ENCODE assay signal across 19 cellular contexts in genomic region chr12:120799417-120800045, GRCh38.
DNase-seq lines count a peak whose midpoint lies in the region; ATAC-seq, FAIRE-seq and TF ChIP-seq lines count a peak whose summit lies in the region.
"Had no signal": no experiment of that assay in that cellular context is flagged by ENCODE, and none has a peak within 500 bp of the region (broad histone marks: within the 10 kb centered on the region; RNA-seq: fewer than 3 reads in every experiment).

No MANE protein-coding gene starts in this region.

- peaks cover 6 to 69% (median 27%) of the 10 kb centered on the region in 11 experiments; a peak in 13 of 22 replicates for H4K20me1 ChIP-seq in BLaER1 treated with 17β-estradiol and CSF1 and Interleukin-3, amounts not matched to agents 10 nM and 100 nM

- H3K4me1 ChIP-seq in BLaER1 treated with 17β-estradiol and CSF1 and Interleukin-3, amounts not matched to agents 10 nM and 100 nM: peaks cover 0 to 24% (median 16%) of the 10 kb centered on the region in 10 experiments; a peak in 15 of 20 replicates
- H3K4me1 ChIP-seq in kidney (ENCODE audit: control insufficient read depth in 1 of 2, insufficient read depth in 1 of 2, low read depth in 1 of 2, low read length in 2 of 2): peaks cover 16 to 32% of the 10 kb centered on the region in 2 donors

- no peak overlapping the region for H3K4me3 ChIP-seq in BLaER1 treated with 17β-estradiol and CSF1 and Interleukin-3, amounts not matched to agents 10 nM and 100 nM
- H3K4me3 ChIP-seq in GM08714 (ENCODE audit: low read length): peak overlapping the region; percentile 11; the same call in 1 of the 2 replicates
- H3K4me3 ChIP-seq in WERI-Rb-1 (ENCODE audit: low read depth, low read length): no peak overlapping the region
- H3K4me3 ChIP-seq in kidney (ENCODE audit: low read length in 2 of 2): no peak overlapping the region
- H3K4me3 ChIP-seq in H7 (ENCODE audit: insufficient read depth, low read depth, low read length): no peak overlapping the region
- H3K4me3 ChIP-seq: smooth muscle cell had no signal

- no peak overlapping the region for H3K9ac ChIP-seq in BLaER1 treated with 17β-estradiol and CSF1 and Interleukin-3, amounts not matched to agents 10 nM and 100 nM
- no peak overlapping the region for H3K9ac ChIP-seq in kidney (ENCODE audit: low read length in 2 of 2)
- H3K9ac ChIP-seq: parathyroid adenoma had no signal

- peaks cover 27 to 40% (median 35%) of the 10 kb centered on the region in 11 experiments for H3K9me3 ChIP-seq in BLaER1 treated with 17β-estradiol and CSF1 and Interleukin-3, amounts not matched to agents 10 nM and 100 nM (replicated peaks in 1 of 11)
- H3K9me3 ChIP-seq in WERI-Rb-1 (ENCODE audit: severe bottlenecking) (peaks cover 16% of the 10 kb centered on the region), kidney (ENCODE audit: control insufficient read depth in 1 of 2, low read length in 2 of 2) (no peaks in the 10 kb centered on the region)

- no peaks in the 10 kb centered on the region for H3K27me3 ChIP-seq in BLaER1 treated with 17β-estradiol and CSF1 and Interleukin-3, amounts not matched to agents 10 nM and 100 nM
- H3K27me3 ChIP-seq in WERI-Rb-1 (ENCODE audit: insufficient read depth, low read depth, severe bottlenecking) (no peaks in the 10 kb centered on the region), H7 (ENCODE audit: control insufficient read depth, insufficient read depth, low read length) (no peaks in the 10 kb centered on the region)
- H3K27me3 ChIP-seq: brain microvascular endothelial cell had no signal

- H3K27ac ChIP-seq in BLaER1 treated with 17β-estradiol and CSF1 and Interleukin-3, amounts not matched to agents 10 nM and 100 nM: no peak overlapping the region
- H3K27ac ChIP-seq in WERI-Rb-1 (peak overlapping the region; percentile 35; the same call in 1 of the 2 replicates), kidney (ENCODE audit: low read depth in 2 of 2, low read length in 2 of 2) (peak overlapping the region; percentile 14 to 43)
- H3K27ac ChIP-seq: brain microvascular endothelial cell, parathyroid adenoma, VCaP had no signal

- H3K36me3 ChIP-seq in BLaER1 treated with 17β-estradiol and CSF1 and Interleukin-3, amounts not matched to agents 10 nM and 100 nM: peaks cover 27 to 72% (median 35%) of the 10 kb centered on the region in 11 experiments
- H3K36me3 ChIP-seq in WERI-Rb-1 (peaks cover 3% of the 10 kb centered on the region), kidney (ENCODE audit: control insufficient read depth in 1 of 2, insufficient read depth in 2 of 2, low read length in 2 of 2) (no peaks in the 10 kb centered on the region), H7 (replicated peaks; ENCODE audit: control insufficient read depth, insufficient read depth, low read length) (no peaks in the 10 kb centered on the region)
- H3K36me3 ChIP-seq: brain microvascular endothelial cell had no signal

- intact Hi-C loops in kidney (cut with DNase I): no loop called here

- FAIRE-seq in kidney (lab: Jason Lieb, UNC): no peak

- peak; percentile 57 for DNase-seq in WERI-Rb-1
- DNase-seq in kidney: no peak
- no peak for DNase-seq in NCI-H128 (lab: John Stamatoyannopoulos, UW; ENCODE audit: unreplicated experiment)
- no peak for DNase-seq in H7
- DNase-seq: AML-193, brain microvascular endothelial cell, foreskin melanocyte, HCEC 1CT, naive B cell, NCI-H146, NCI-H2227 treated with DMSO at 0.1 percent for 48 hours, SHP77 had no signal

- peak overlapping the region in 8 of 11 experiments; percentile 2 to 66 (median 52); a peak in 9 of 22 replicates for H3K4me2 ChIP-seq in BLaER1 treated with 17β-estradiol and CSF1 and Interleukin-3, amounts not matched to agents 10 nM and 100 nM
- H3K4me2 ChIP-seq: smooth muscle cell had no signal

- no peak for ATAC-seq in GM21515 (IDR thresholded peaks at IDR 0.05; ENCODE audit: unreplicated experiment)
- no peak for ATAC-seq in GM21529 (IDR thresholded peaks at IDR 0.05; ENCODE audit: unreplicated experiment)

- TF ChIP-seq CTCF in WERI-Rb-1 (IDR thresholded peaks at IDR 0.05; ENCODE audit: low read depth, low read length): no peak
- TF ChIP-seq CTCF in kidney (IDR thresholded peaks at IDR 0.05; ENCODE audit: borderline replicate concordance, extremely low read depth, insufficient read depth): no peak

Comparison
In these comparisons a context has a peak if more than half of its experiments do, and no peak if none do; other contexts are left out.
1. H3K27ac ChIP-seq: peak in WERI-Rb-1 (single experiment) and kidney (2 of 2); none in BLaER1 treated with 17β-estradiol and CSF1 and Interleukin-3, amounts not matched to agents 10 nM and 100 nM (0 of 11).